In genomic region chr13:32026619-32027018, GRCh38 we compare ENCODE assay signal across 1 cellular context.
TF ChIP-seq lines count a peak whose summit lies in the region.

No MANE protein-coding gene starts in this region.

TF ChIP-seq in GM23338, 12 proteins besides CTCF, POLR2A, EP300 and RAD21 (continued from another document):
- TF ChIP-seq NANOG (IDR thresholded peaks at IDR 0.05; ENCODE audit: borderline replicate concordance) (no peak), STAT1 (IDR thresholded peaks at IDR 0.05; ENCODE audit: unreplicated experiment) (no peak), ZNF331 (CRISPR knock-in tag; IDR thresholded peaks at IDR 0.05; ENCODE audit: low read depth) (no peak), ZNF114 (CRISPR knock-in tag; IDR thresholded peaks at IDR 0.05) (no peak)
